Comparison of ENCODE assay signal across 8 cellular contexts in the genomic region with DNA sequence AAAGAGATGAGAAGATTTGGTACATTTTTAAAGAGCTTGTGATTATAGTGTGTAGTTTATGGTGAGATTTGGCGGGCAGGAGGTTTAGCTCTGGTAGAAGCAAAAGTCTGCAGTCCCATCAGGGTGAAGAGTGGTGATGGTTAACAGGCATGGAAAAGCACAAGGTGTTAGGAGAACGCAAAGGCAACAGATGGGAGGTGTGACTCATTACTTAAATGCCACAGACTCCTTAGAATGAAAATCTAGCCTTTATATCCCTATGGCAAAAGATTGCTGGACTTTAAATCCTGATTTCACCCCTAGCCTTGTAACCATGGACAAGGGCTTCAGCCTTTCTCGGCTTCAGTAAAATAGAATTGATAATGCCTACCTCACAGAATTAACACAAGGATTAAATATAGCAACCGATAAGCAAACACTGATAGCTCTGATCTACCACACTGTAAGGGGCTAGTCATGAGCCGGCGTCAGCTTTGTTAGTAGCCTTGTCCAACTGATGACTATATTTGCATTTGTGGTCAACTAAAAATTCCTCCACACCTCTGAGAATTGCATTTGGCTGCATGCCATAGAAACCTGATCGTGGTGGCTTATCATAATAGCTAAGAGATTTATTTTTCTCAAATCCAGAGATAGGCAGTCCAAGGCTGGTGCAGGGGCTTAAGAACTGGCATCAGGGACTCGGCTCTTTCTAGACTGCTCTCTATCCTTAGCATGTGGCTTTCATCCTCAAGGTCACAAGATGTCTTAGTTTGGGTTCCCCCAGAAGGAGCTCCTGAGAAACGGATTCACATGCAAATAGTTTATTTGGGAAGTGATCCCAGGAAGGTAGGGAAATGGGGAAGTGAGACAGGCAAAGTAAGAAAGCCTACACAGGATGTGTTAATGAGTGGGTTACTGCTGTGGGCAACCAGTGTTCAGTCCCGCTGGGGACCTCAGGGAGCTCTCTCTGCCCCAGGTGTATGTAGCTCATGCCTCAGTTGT. TPM values are rescaled to one million over a fixed set of nuclear protein-coding genes. Genes with fewer than 3 reads are reported as not detected.
DNase-seq lines count a peak whose midpoint lies in the region; ATAC-seq and TF ChIP-seq lines count a peak whose summit lies in the region.

No MANE protein-coding gene starts in this region.

- H3K9me3 ChIP-seq in testis, result no peaks in the 10 kb centered on the region

- H3K36me3 ChIP-seq in testis (ENCODE audit: low read depth, missing control alignments), result no peaks in the 10 kb centered on the region

- H3K9me3 Mint-ChIP-seq in nephron progenitor cell, result peaks cover under 1% of the 10 kb centered on the region

- H3K4me1 Mint-ChIP-seq in nephron progenitor cell, result no peaks in the 10 kb centered on the region

- H3K27ac Mint-ChIP-seq in nephron progenitor cell, result no peak overlapping the region

- H3K27ac ChIP-seq in coronary artery (no peak overlapping the region), testis (no peak overlapping the region)

- intact Hi-C loops in head of caudate nucleus (cut with DNase I), result no loop called here
- intact Hi-C loops in testis (cut with DNase I; ENCODE audit: low total_unique reads), result no loop called here

- no peaks in the 10 kb centered on the region for H3K27me3 ChIP-seq in testis

- H3K4me3 ChIP-seq in coronary artery, result no peak overlapping the region
- no peak overlapping the region for H3K4me3 ChIP-seq in testis

- 71 to 79% methylated on average over 10 of the region's 10 CpGs for WGBS in testis, 2 donors

- TF ChIP-seq POLR2A in testis (IDR thresholded peaks at IDR 0.05), result no peak

- TF ChIP-seq CTCF in coronary artery (IDR thresholded peaks at IDR 0.05) (no peak), nephron progenitor cell (IDR thresholded peaks at IDR 0.05) (no peak), testis (IDR thresholded peaks at IDR 0.05) (no peak)

- no peaks in the 10 kb centered on the region for H3K4me1 ChIP-seq in testis

- no peak overlapping the region for H3K4me3 Mint-ChIP-seq in nephron progenitor cell

- H3K36me3 Mint-ChIP-seq in nephron progenitor cell (ENCODE audit: low read depth), result peaks cover 45% of the 10 kb centered on the region

- peak; percentile 49 for DNase-seq in LoVo (ENCODE audit: low spot score)
- peak; percentile 33 for DNase-seq in dermis blood vessel endothelial cell
- no peak for DNase-seq in coronary artery (ENCODE audit: low spot score)
- DNase-seq in head of caudate nucleus, result no peak
- DNase-seq in nephron progenitor cell, result no peak
- DNase-seq in testis, result no peak

- ATAC-seq in GM18502 (IDR thresholded peaks at IDR 0.05; ENCODE audit: poor library complexity, unreplicated experiment), result peak; percentile 68
- peak; percentile 63 for ATAC-seq in GM21619 (IDR thresholded peaks at IDR 0.05; ENCODE audit: unreplicated experiment)

- peaks cover 3% of the 10 kb centered on the region for H3K27me3 Mint-ChIP-seq in nephron progenitor cell (ENCODE audit: low read depth, poor library complexity)

RNA-seq across cellular contexts. Expression of a gene that starts 19.6 kb away (rescaled TPM):
- 119 and 145 TPM in 2 replicates for total RNA-seq in dermis blood vessel endothelial cell
- total RNA-seq in testis, result 10 to 100 TPM; 30.0 to 31.5 TPM
- polyA plus RNA-seq in testis (ENCODE audit: insufficient read depth, low read depth, low replicate concordance), result 18.5 TPM

RNA-seq across cellular contexts. Expression of a gene that starts 19.6 kb away (rescaled TPM):
- total RNA-seq in dermis blood vessel endothelial cell, result 45.5 and 49.9 TPM in 2 replicates
- 10 to 100 TPM; 36.1 to 45.5 TPM for total RNA-seq in testis
- 82.1 TPM for polyA plus RNA-seq in testis (ENCODE audit: insufficient read depth, low read depth, low replicate concordance)

Comparison
In these comparisons a context has a peak if more than half of its experiments do, and no peak if none do; other contexts are left out.
1. DNase-seq: peak in LoVo (single experiment) and dermis blood vessel endothelial cell (single experiment); none in coronary artery (single experiment), head of caudate nucleus (0 of 42), nephron progenitor cell (single experiment) and testis (single experiment).